17 cellular contexts compared by ENCODE assay signal in the genomic region with DNA sequence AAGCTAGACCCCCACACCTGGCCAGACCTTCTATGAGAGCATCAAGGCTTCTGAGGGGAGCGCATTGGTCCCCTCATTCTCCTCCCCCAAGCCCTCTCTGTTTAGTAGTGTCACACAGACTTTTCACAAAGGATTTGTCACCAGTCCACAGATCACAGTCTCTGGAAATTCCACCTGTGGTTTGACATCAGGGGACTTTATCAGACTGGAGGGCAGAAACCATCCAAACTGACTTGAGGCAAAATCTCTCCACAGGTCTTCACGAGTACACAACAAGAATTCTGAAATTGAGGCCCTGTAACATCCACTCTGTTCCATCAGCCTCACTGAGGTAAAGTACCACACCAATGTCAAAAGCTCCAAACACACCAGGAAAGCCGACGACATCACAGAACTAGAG.
DNase-seq lines count a peak whose midpoint lies in the region; ATAC-seq and TF ChIP-seq lines count a peak whose summit lies in the region.
"Had no signal": no experiment of that assay in that cellular context is flagged by ENCODE, and none has a peak within 500 bp of the region (broad histone marks: within the 10 kb centered on the region; RNA-seq: fewer than 3 reads in every experiment).

No MANE protein-coding gene starts in this region.

- H4K20me1 ChIP-seq in OCI-LY3 (ENCODE audit: insufficient read depth, low read length), result no peaks in the 10 kb centered on the region

- no peaks in the 10 kb centered on the region for H3K36me3 ChIP-seq in left ventricle myocardium inferior
- H3K36me3 ChIP-seq in heart right ventricle, result no peaks in the 10 kb centered on the region
- H3K36me3 ChIP-seq in OCI-LY3 (replicated peaks; ENCODE audit: low read depth, low read length), result peaks cover 9% of the 10 kb centered on the region

- peaks cover 41% of the 10 kb centered on the region for H3K4me1 ChIP-seq in left ventricle myocardium inferior
- peaks cover 0 to 51% (median 8%) of the 10 kb centered on the region in 9 donors for H3K4me1 ChIP-seq in heart right ventricle
- H3K4me1 ChIP-seq in OCI-LY3 (ENCODE audit: low read length), result peaks cover 75% of the 10 kb centered on the region

- peak overlapping the region; percentile 51 for H3K4me2 ChIP-seq in OCI-LY3 (ENCODE audit: low read length)

- H3K9me3 ChIP-seq in left ventricle myocardium inferior (replicated peaks) (no peaks in the 10 kb centered on the region), heart right ventricle (peaks cover 0 to 5% (median 0%) of the 10 kb centered on the region in 11 donors), OCI-LY3 (ENCODE audit: insufficient read depth, low read length) (no peaks in the 10 kb centered on the region)

- H3K4me3 Mint-ChIP-seq in activated naive CD8-positive, alpha-beta T cell treated with anti-CD3 and anti-CD28 coated beads for 36 hours, result no peak overlapping the region
- peak overlapping the region; percentile 66 to 68 for H3K4me3 Mint-ChIP-seq in stimulated activated naive CD8-positive, alpha-beta T cell treated with anti-CD3 and anti-CD28 coated beads, Interleukin-15, amount 100 ng/mL, for 72 hours

- peak overlapping the region; percentile 78 for H3K27ac ChIP-seq in left ventricle myocardium inferior (replicated peaks)
- peak overlapping the region in 4 of 10 donors; percentile 14 to 73 (median 39) for H3K27ac ChIP-seq in heart right ventricle
- H3K27ac ChIP-seq in OCI-LY3 (ENCODE audit: low read length), result peak overlapping the region; percentile 100
- H3K27ac ChIP-seq: HL-60, SK-N-MC had no signal

- H3K27me3 Mint-ChIP-seq in activated naive CD8-positive, alpha-beta T cell treated with anti-CD3 and anti-CD28 coated beads for 36 hours, result peaks cover 4% of the 10 kb centered on the region
- no peaks in the 10 kb centered on the region for H3K27me3 Mint-ChIP-seq in stimulated activated naive CD8-positive, alpha-beta T cell treated with anti-CD3 and anti-CD28 coated beads, Interleukin-15, amount 100 ng/mL, for 72 hours

- intact Hi-C loops in left ventricle myocardium inferior (cut with micrococcal nuclease) (no loop called here), heart right ventricle (cut with DNase I) (loop anchor here in 1 of 10 donors (10.0 kb wide), 1 partner anchor 90 kb away; no protein-coding TSS in a partner anchor)

- no peak for TF ChIP-seq CTCF in left ventricle myocardium inferior (IDR thresholded peaks at IDR 0.05; ENCODE audit: borderline replicate concordance)
- no peak for TF ChIP-seq CTCF in heart right ventricle (IDR thresholded peaks at IDR 0.05)
- no peak for TF ChIP-seq CTCF in OCI-LY3 (IDR thresholded peaks at IDR 0.05; ENCODE audit: low read depth, low read length)

- DNase-seq in left ventricle myocardium inferior, result no peak
- DNase-seq in heart right ventricle, result no peak
- peak; percentile 32 for DNase-seq in activated naive CD8-positive, alpha-beta T cell treated with anti-CD3 and anti-CD28 coated beads for 36 hours
- peak in 1 of 2 donors; percentile 46 for DNase-seq in stimulated activated naive CD8-positive, alpha-beta T cell treated with anti-CD3 and anti-CD28 coated beads, Interleukin-15, amount 100 ng/mL, for 72 hours
- no peak for DNase-seq in effector CD4-positive, alpha-beta T cell
- DNase-seq: DMS53, Kasumi-1, mesenchymal stem cell, NCI-H1436, NCI-H446, PC-3 had no signal

- H3K36me3 Mint-ChIP-seq in activated naive CD8-positive, alpha-beta T cell treated with anti-CD3 and anti-CD28 coated beads for 36 hours, result peaks cover 25% of the 10 kb centered on the region

- H3K27me3 ChIP-seq in left ventricle myocardium inferior (ENCODE audit: low read depth) (no peaks in the 10 kb centered on the region), heart right ventricle (no peaks in the 10 kb centered on the region), OCI-LY3 (ENCODE audit: low read depth, low read length) (no peaks in the 10 kb centered on the region)

- no peak overlapping the region for H2AFZ ChIP-seq in OCI-LY3 (ENCODE audit: low read depth, low read length)

- no peak for ATAC-seq in heart right ventricle
- ATAC-seq in stimulated activated naive CD8-positive, alpha-beta T cell treated with anti-CD3 and anti-CD28 coated beads, Interleukin-15, amount 100 ng/mL, for 72 hours, result peak; percentile 69
- ATAC-seq in GM19452 (IDR thresholded peaks at IDR 0.05; ENCODE audit: unreplicated experiment), result no peak
- ATAC-seq in HG03139 (IDR thresholded peaks at IDR 0.05; ENCODE audit: unreplicated experiment), result no peak
- ATAC-seq: PC-3, sciatic nerve had no signal

- H3K79me2 ChIP-seq in OCI-LY3 (ENCODE audit: low read length), result peaks cover 47% of the 10 kb centered on the region

- H3K27ac Mint-ChIP-seq in activated naive CD8-positive, alpha-beta T cell treated with anti-CD3 and anti-CD28 coated beads for 36 hours, result peak overlapping the region; percentile 92
- H3K27ac Mint-ChIP-seq in stimulated activated naive CD8-positive, alpha-beta T cell treated with anti-CD3 and anti-CD28 coated beads, Interleukin-15, amount 100 ng/mL, for 72 hours, result peak overlapping the region; percentile 30 to 84

- peaks cover 5% of the 10 kb centered on the region for H3K9me3 Mint-ChIP-seq in activated naive CD8-positive, alpha-beta T cell treated with anti-CD3 and anti-CD28 coated beads for 36 hours
- H3K9me3 Mint-ChIP-seq in stimulated activated naive CD8-positive, alpha-beta T cell treated with anti-CD3 and anti-CD28 coated beads, Interleukin-15, amount 100 ng/mL, for 72 hours, result no peaks in the 10 kb centered on the region

- H3K4me3 ChIP-seq in left ventricle myocardium inferior (no peak overlapping the region), heart right ventricle (no peak overlapping the region), OCI-LY3 (ENCODE audit: low read length) (peak overlapping the region; percentile 12; the same call in 1 of the 2 replicates)
- H3K4me3 ChIP-seq: SK-N-MC had no signal

- H3K4me1 Mint-ChIP-seq in activated naive CD8-positive, alpha-beta T cell treated with anti-CD3 and anti-CD28 coated beads for 36 hours, result peaks cover 54% of the 10 kb centered on the region
- H3K4me1 Mint-ChIP-seq in stimulated activated naive CD8-positive, alpha-beta T cell treated with anti-CD3 and anti-CD28 coated beads, Interleukin-15, amount 100 ng/mL, for 72 hours, result peaks cover 73% of the 10 kb centered on the region

- WGBS in heart right ventricle, 2 donors, result 88 to 95% methylated on average over 4 of the region's 4 CpGs

- H3K9ac ChIP-seq in OCI-LY3 (ENCODE audit: low read length), result peak overlapping the region; percentile 62; the same call in 1 of the 2 replicates
